Comparison of ENCODE assay signal across 2 cellular contexts in the genomic region with DNA sequence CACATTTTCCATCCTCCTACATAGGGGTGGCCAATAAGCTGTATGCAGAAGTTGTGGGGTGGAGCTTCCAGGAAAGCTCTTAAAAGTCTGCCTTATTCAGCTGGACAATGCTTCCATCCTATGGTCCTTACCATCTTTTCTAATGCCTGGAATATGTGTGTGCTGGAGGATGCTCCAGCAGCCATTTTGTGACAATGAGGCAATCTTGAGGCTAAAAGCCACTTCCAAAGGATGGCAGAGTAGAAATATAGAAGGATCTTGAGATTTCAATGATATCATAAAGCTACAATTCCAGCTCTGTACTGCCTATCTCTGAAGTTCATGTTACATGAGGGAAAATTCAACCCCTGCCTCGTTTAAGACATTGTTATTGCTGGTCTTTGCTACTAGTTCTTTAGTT.
TF ChIP-seq lines count a peak whose summit lies in the region.

No MANE protein-coding gene starts in this region.

TF ChIP-seq in A549, 52 proteins besides CTCF, POLR2A, EP300 and RAD21 (continued from another document):
- TF ChIP-seq HOXB13 (CRISPR knock-in tag; IDR thresholded peaks at IDR 0.05; ENCODE audit: low read depth) = no peak
- no peak for TF ChIP-seq POLR2AphosphoS2 (conservative IDR thresholded peaks at IDR 0.05; ENCODE audit: low read length)
- no peak for TF ChIP-seq FOXS1 (CRISPR knock-in tag; IDR thresholded peaks at IDR 0.05)
- no peak for TF ChIP-seq TFCP2L1 (CRISPR knock-in tag; IDR thresholded peaks at IDR 0.05)
- TF ChIP-seq SMC3 (IDR thresholded peaks at IDR 0.05) = no peak
- no peak for TF ChIP-seq HOXB5 (CRISPR knock-in tag; IDR thresholded peaks at IDR 0.05)
- TF ChIP-seq, protein P1, sequence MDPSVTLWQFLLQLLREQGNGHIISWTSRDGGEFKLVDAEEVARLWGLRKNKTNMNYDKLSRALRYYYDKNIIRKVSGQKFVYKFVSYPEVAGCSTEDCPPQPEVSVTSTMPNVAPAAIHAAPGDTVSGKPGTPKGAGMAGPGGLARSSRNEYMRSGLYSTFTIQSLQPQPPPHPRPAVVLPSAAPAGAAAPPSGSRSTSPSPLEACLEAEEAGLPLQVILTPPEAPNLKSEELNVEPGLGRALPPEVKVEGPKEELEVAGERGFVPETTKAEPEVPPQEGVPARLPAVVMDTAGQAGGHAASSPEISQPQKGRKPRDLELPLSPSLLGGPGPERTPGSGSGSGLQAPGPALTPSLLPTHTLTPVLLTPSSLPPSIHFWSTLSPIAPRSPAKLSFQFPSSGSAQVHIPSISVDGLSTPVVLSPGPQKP (IDR thresholded peaks at IDR 0.05; ENCODE audit: low read depth, low read length) = no peak
- TF ChIP-seq CHD4 (IDR thresholded peaks at IDR 0.05; ENCODE audit: borderline replicate concordance) = no peak
- TF ChIP-seq, protein P2, sequence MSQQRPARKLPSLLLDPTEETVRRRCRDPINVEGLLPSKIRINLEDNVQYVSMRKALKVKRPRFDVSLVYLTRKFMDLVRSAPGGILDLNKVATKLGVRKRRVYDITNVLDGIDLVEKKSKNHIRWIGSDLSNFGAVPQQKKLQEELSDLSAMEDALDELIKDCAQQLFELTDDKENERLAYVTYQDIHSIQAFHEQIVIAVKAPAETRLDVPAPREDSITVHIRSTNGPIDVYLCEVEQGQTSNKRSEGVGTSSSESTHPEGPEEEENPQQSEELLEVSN (IDR thresholded peaks at IDR 0.05; ENCODE audit: borderline replicate concordance, low read depth) = no peak
- TF ChIP-seq EHF (CRISPR knock-in tag; IDR thresholded peaks at IDR 0.05) = no peak
- TF ChIP-seq RNF2 (IDR thresholded peaks at IDR 0.05; ENCODE audit: borderline replicate concordance, low read depth) = no peak

TF ChIP-seq in WTC11, 78 proteins besides CTCF, POLR2A, EP300 and RAD21 (continued from another document):
- TF ChIP-seq, protein P3, sequence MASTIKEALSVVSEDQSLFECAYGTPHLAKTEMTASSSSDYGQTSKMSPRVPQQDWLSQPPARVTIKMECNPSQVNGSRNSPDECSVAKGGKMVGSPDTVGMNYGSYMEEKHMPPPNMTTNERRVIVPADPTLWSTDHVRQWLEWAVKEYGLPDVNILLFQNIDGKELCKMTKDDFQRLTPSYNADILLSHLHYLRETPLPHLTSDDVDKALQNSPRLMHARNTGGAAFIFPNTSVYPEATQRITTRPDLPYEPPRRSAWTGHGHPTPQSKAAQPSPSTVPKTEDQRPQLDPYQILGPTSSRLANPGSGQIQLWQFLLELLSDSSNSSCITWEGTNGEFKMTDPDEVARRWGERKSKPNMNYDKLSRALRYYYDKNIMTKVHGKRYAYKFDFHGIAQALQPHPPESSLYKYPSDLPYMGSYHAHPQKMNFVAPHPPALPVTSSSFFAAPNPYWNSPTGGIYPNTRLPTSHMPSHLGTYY (CRISPR knock-in tag; IDR thresholded peaks at IDR 0.05) = no peak
